9 cellular contexts compared by ENCODE assay signal in the genomic region with DNA sequence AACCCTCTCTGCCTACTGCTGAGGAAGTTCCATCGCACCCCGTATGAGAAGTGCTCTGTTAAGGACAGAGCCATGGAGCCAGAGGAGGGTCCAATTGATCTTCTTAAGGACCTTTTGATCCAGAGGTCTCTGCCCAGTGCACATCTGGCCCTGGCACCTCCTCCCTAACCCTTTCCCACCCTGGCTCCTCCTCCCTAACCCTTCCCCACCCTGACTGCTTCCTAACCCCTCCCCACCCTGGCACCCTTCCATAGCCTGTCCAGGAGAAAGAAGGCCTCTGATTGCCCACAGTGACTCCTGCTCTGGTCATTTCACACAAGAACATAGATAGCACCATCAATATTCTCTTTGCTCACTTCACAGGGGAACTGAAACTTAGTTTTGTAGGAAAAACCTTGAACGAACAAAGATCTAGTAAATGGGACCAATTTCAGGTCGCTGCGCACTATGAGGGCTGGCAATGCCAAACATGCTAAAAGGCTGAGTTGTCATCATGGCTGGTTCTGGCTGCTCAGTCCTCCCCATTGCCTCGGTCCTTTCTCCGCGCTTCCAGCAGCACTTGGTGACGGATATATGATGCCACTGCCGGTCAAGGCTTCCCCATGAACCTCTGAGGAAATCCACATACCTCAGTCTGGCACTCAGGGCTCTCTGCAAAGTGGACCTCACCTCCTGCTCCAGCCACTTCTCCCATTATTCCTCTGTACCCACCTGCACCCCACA.
DNase-seq lines count a peak whose midpoint lies in the region; ATAC-seq lines count a peak whose summit lies in the region.
"Had no signal": no experiment of that assay in that cellular context is flagged by ENCODE, and none has a peak within 500 bp of the region (broad histone marks: within the 10 kb centered on the region; RNA-seq: fewer than 3 reads in every experiment).

No MANE protein-coding gene starts in this region.

- peaks cover 45% of the 10 kb centered on the region for H3K4me1 Mint-ChIP-seq in memory B cell

- ATAC-seq in GM18517 (IDR thresholded peaks at IDR 0.05; ENCODE audit: unreplicated experiment): peak; percentile 63
- peak; percentile 41 for ATAC-seq in GM21576 (IDR thresholded peaks at IDR 0.05; ENCODE audit: unreplicated experiment)
- ATAC-seq in HG03521 (IDR thresholded peaks at IDR 0.05; ENCODE audit: unreplicated experiment): peak; percentile 41
- peak; percentile 11 for ATAC-seq in memory B cell (ENCODE audit: low read depth)
- no peak for ATAC-seq in stimulated activated naive CD8-positive, alpha-beta T cell treated with anti-CD3 and anti-CD28 coated beads, Interleukin-15, Interleukin-2, amounts not matched to agents 100 U/mL and 50 U/mL, for 24 hours

- H3K36me3 Mint-ChIP-seq in memory B cell: no peaks in the 10 kb centered on the region

- H3K4me3 Mint-ChIP-seq in memory B cell: peak overlapping the region; percentile 55

- DNase-seq in memory B cell (ENCODE audit: low spot score in 2 of 2) (no peak), COR-L47 (lab: John Stamatoyannopoulos, UW) (no peak), NCI-H1930 (lab: John Stamatoyannopoulos, UW) (no peak), AG20443 (ENCODE audit: low spot score) (no peak)
- DNase-seq in stimulated activated naive CD8-positive, alpha-beta T cell treated with anti-CD3 and anti-CD28 coated beads, Interleukin-15, Interleukin-2, amounts not matched to agents 100 U/mL and 50 U/mL, for 24 hours: no peak
- DNase-seq: activated T-cell treated with anti-CD3 and anti-CD28 coated beads, Interleukin-2, amount 50 U/mL, for 48 hours had no signal

- peaks cover 1% of the 10 kb centered on the region for H3K9me3 Mint-ChIP-seq in memory B cell

- H3K27me3 Mint-ChIP-seq in memory B cell: no peaks in the 10 kb centered on the region

- no peak overlapping the region for H3K27ac Mint-ChIP-seq in memory B cell
